Comparison of ENCODE assay signal across 26 cellular contexts in the genomic region with DNA sequence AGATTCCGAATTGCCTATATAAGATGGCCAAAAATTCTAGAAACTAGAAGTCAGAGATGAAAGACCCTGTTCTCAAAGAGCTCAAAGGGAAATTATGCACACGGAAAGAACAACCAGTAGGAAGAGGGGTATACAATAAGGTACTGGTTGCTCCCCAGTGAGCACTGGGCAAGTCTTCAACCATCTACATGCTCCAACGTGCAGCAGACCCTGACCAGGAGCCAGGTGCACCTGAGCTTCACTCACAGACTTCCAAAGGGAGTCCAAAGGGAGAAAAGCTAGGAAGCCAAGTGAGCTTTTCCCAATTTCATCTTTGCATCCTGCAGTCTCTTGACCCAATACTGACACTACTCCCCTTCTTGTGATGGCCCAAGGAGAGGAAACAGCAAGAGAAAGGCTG. TPM values are rescaled to one million over a fixed set of nuclear protein-coding genes. Genes with fewer than 3 reads are reported as not detected.
DNase-seq lines count a peak whose midpoint lies in the region; ATAC-seq and TF ChIP-seq lines count a peak whose summit lies in the region.
"Had no signal": no experiment of that assay in that cellular context is flagged by ENCODE, and none has a peak within 500 bp of the region (broad histone marks: within the 10 kb centered on the region; RNA-seq: fewer than 3 reads in every experiment).

No MANE protein-coding gene starts in this region.

- no peak overlapping the region for H3K27ac ChIP-seq in CD4-positive, alpha-beta T cell (ENCODE audit: low read depth, low read length)
- H3K27ac ChIP-seq: ascending aorta, hepatocyte, HL-60, prostate gland, testis, uterus had no signal

- POLR2A ChIA-PET in CD4-positive, alpha-beta T cell (lab: Charles Lee): interaction anchor here (1.2 kb wide), 1 partner anchor 42 kb away, joined by 3 read pairs; no protein-coding TSS in a partner anchor

- H3K9me3 Mint-ChIP-seq in CD4-positive, alpha-beta T cell: no peaks in the 10 kb centered on the region
- no peaks in the 10 kb centered on the region for H3K9me3 Mint-ChIP-seq in activated T-helper 17 cell treated with anti-CD3 and anti-CD28 coated beads, Interleukin-2, amount 50 U/mL, for 72 hours
- H3K9me3 Mint-ChIP-seq in nephron progenitor cell: no peaks in the 10 kb centered on the region
- H3K9me3 Mint-ChIP-seq: activated naive CD8-positive, alpha-beta T cell treated with anti-CD3 and anti-CD28 coated beads for 36 hours; activated T-helper 1 cell treated with anti-CD3 and anti-CD28 coated beads, Interleukin-12 subunit alpha, Interleukin-12 subunit beta, Interleukin-2, Interleukin-4 antibody, amounts not matched to agents 30 ng/mL and 10 ng/mL and 1 ng/mL, durations not matched to agents 14 hours and 24 hours and 36 hours; WTC11 had no signal

- ATAC-seq in CD4-positive, alpha-beta T cell (ENCODE audit: poor library complexity): no peak
- no peak for ATAC-seq in activated T-helper 17 cell treated with anti-CD3 and anti-CD28 coated beads, Interleukin-2, amount 50 U/mL, for 72 hours (replicated peaks)
- ATAC-seq in GM18505 (IDR thresholded peaks at IDR 0.05; ENCODE audit: unreplicated experiment) (no peak), HG03457 (IDR thresholded peaks at IDR 0.05; ENCODE audit: unreplicated experiment) (no peak)
- ATAC-seq: gastrocnemius medialis, left cardiac atrium, Panc1 had no signal

- H3K27ac Mint-ChIP-seq in CD4-positive, alpha-beta T cell: no peak overlapping the region
- peak overlapping the region; percentile 25 for H3K27ac Mint-ChIP-seq in activated T-helper 17 cell treated with anti-CD3 and anti-CD28 coated beads, Interleukin-2, amount 50 U/mL, for 72 hours
- H3K27ac Mint-ChIP-seq in nephron progenitor cell: peak overlapping the region; percentile 93
- H3K27ac Mint-ChIP-seq: activated naive CD8-positive, alpha-beta T cell treated with anti-CD3 and anti-CD28 coated beads for 36 hours; WTC11 had no signal

- H3K36me3 Mint-ChIP-seq in CD4-positive, alpha-beta T cell (ENCODE audit: low read depth): peaks cover 62% of the 10 kb centered on the region
- peaks cover 75% of the 10 kb centered on the region for H3K36me3 Mint-ChIP-seq in activated T-helper 17 cell treated with anti-CD3 and anti-CD28 coated beads, Interleukin-2, amount 50 U/mL, for 72 hours (ENCODE audit: low read depth)
- H3K36me3 Mint-ChIP-seq in nephron progenitor cell (ENCODE audit: low read depth): peaks cover 32% of the 10 kb centered on the region

- peak; percentile 16 for DNase-seq in NCI-H345 (lab: John Stamatoyannopoulos, UW)
- no peak for DNase-seq in NCI-H345 treated with DMSO at 0.1 percent for 48 hours (lab: John Stamatoyannopoulos, UW; ENCODE audit: unreplicated experiment)
- no peak for DNase-seq in CD4-positive, alpha-beta T cell
- no peak for DNase-seq in nephron progenitor cell
- DNase-seq in NCI-H524 treated with DMSO at 0.1 percent for 48 hours (lab: John Stamatoyannopoulos, UW): no peak
- DNase-seq: activated CD4-positive, alpha-beta T cell treated with anti-CD3 and anti-CD28 coated beads, Interleukin-2, amount 50 U/mL, for 4 hours; activated CD8-positive, alpha-beta memory T cell treated with anti-CD3 and anti-CD28 coated beads, Interleukin-2, amount 50 U/mL, for 4 hours; dermis blood vessel endothelial cell; gastrocnemius medialis; left cardiac atrium; NCI-H524; SHP77 treated with DMSO at 0.1 percent for 48 hours; testis; uterus had no signal

- TF ChIP-seq CTCF in CD4-positive, alpha-beta T cell (IDR thresholded peaks at IDR 0.05): no peak
- TF ChIP-seq CTCF in nephron progenitor cell (IDR thresholded peaks at IDR 0.05): no peak

- peak overlapping the region; percentile 55 for H3K4me3 Mint-ChIP-seq in CD4-positive, alpha-beta T cell
- H3K4me3 Mint-ChIP-seq in activated T-helper 17 cell treated with anti-CD3 and anti-CD28 coated beads, Interleukin-2, amount 50 U/mL, for 72 hours: peak overlapping the region; percentile 27
- no peak overlapping the region for H3K4me3 Mint-ChIP-seq in nephron progenitor cell
- H3K4me3 Mint-ChIP-seq: activated naive CD8-positive, alpha-beta T cell treated with anti-CD3 and anti-CD28 coated beads for 36 hours; activated T-helper 1 cell treated with anti-CD3 and anti-CD28 coated beads, Interleukin-12 subunit alpha, Interleukin-12 subunit beta, Interleukin-2, Interleukin-4 antibody, amounts not matched to agents 30 ng/mL and 10 ng/mL and 1 ng/mL, durations not matched to agents 14 hours and 24 hours and 36 hours; WTC11 had no signal

- no peak for TF ChIP-seq POLR2A in GM18505 (IDR thresholded peaks at IDR 0.05; ENCODE audit: borderline replicate concordance, extremely low read depth, insufficient read depth, insufficient read length)

- H3K4me1 Mint-ChIP-seq in CD4-positive, alpha-beta T cell (ENCODE audit: low read depth): peaks cover 78% of the 10 kb centered on the region
- H3K4me1 Mint-ChIP-seq in activated T-helper 17 cell treated with anti-CD3 and anti-CD28 coated beads, Interleukin-2, amount 50 U/mL, for 72 hours: peaks cover 54% of the 10 kb centered on the region
- peaks cover 78% of the 10 kb centered on the region for H3K4me1 Mint-ChIP-seq in nephron progenitor cell

- CTCF ChIA-PET in CD4-positive, alpha-beta T cell (lab: Charles Lee): no interaction called here

- no peaks in the 10 kb centered on the region for H3K27me3 Mint-ChIP-seq in CD4-positive, alpha-beta T cell
- no peaks in the 10 kb centered on the region for H3K27me3 Mint-ChIP-seq in activated T-helper 17 cell treated with anti-CD3 and anti-CD28 coated beads, Interleukin-2, amount 50 U/mL, for 72 hours
- peaks cover 6% of the 10 kb centered on the region for H3K27me3 Mint-ChIP-seq in nephron progenitor cell (ENCODE audit: low read depth, poor library complexity)
- H3K27me3 Mint-ChIP-seq: activated naive CD8-positive, alpha-beta T cell treated with anti-CD3 and anti-CD28 coated beads for 36 hours had no signal

- H3K27me3 ChIP-seq in CD4-positive, alpha-beta T cell (ENCODE audit: control insufficient read depth, insufficient read depth, low read length): no peaks in the 10 kb centered on the region
- H3K27me3 ChIP-seq: ascending aorta, gastrocnemius medialis, hepatocyte, testis, uterus had no signal

- intact Hi-C loops in CD4-positive, alpha-beta T cell (cut with DNase I, micrococcal nuclease): loop anchor here in 1 of 2 experiments (5.0 kb wide), 1 partner anchor 36 kb away; no protein-coding TSS in a partner anchor

- no peaks in the 10 kb centered on the region for H3K9me3 ChIP-seq in CD4-positive, alpha-beta T cell (ENCODE audit: control insufficient read depth, low read length)
- H3K9me3 ChIP-seq: ascending aorta, Caco-2, gastrocnemius medialis, prostate gland, testis, uterus had no signal

RNA-seq across cellular contexts. Expression of a gene that starts 3.9 kb away (rescaled TPM):
- 10 to 100 TPM; 25.3 to 26.6 TPM for total RNA-seq in CD4-positive, alpha-beta T cell
- total RNA-seq in activated T-helper 17 cell treated with anti-CD3 and anti-CD28 coated beads, Interleukin-2, amount 50 U/mL, for 72 hours: 10 to 100 TPM; 42.3 to 80.3 TPM

RNA-seq across cellular contexts. Expression of a gene that starts 57.0 kb away (rescaled TPM):
- 10 to 100 TPM; 40.2 to 40.8 TPM for total RNA-seq in CD4-positive, alpha-beta T cell
- 10 to 100 TPM; 25.4 to 60.3 TPM for total RNA-seq in activated T-helper 17 cell treated with anti-CD3 and anti-CD28 coated beads, Interleukin-2, amount 50 U/mL, for 72 hours

RNA-seq across cellular contexts. Expression of a gene that starts 58.5 kb away (rescaled TPM):
- total RNA-seq in CD4-positive, alpha-beta T cell: 10 to 100 TPM; 86.3 to 87.1 TPM
- 10 to 100 TPM; 66.6 to 88.0 TPM for total RNA-seq in activated T-helper 17 cell treated with anti-CD3 and anti-CD28 coated beads, Interleukin-2, amount 50 U/mL, for 72 hours
